Comparison of ENCODE assay signal across 22 cellular contexts in genomic region chr2:203427061-203427460, GRCh38.
A peak's percentile ranks its signal among the peaks of the same experiment; 100 is the strongest.
DNase-seq lines count a peak whose midpoint lies in the region; ATAC-seq and TF ChIP-seq lines count a peak whose summit lies in the region.
"Had no signal": no experiment of that assay in that cellular context is flagged by ENCODE, and none has a peak within 500 bp of the region (broad histone marks: within the 10 kb centered on the region; RNA-seq: fewer than 3 reads in every experiment).

No MANE protein-coding gene starts in this region.

- H3K4me1 ChIP-seq in mesenchymal stem cell (ENCODE audit: control insufficient read depth, insufficient read depth, low read depth, low read length) = no peaks in the 10 kb centered on the region
- H3K4me1 ChIP-seq: BE2C had no signal

- H2BK5ac ChIP-seq in mesenchymal stem cell (ENCODE audit: low read depth, low read length, poor library complexity, severe bottlenecking) = no peak overlapping the region

- H3K23ac ChIP-seq in mesenchymal stem cell (ENCODE audit: low read length in 2 of 2) = no peak overlapping the region

- H3K4me3 Mint-ChIP-seq in endothelial cell (ENCODE audit: unreplicated experiment) = peak overlapping the region; percentile 28
- no peak overlapping the region for H3K4me3 Mint-ChIP-seq in activated T-cell treated with anti-CD3 and anti-CD28 coated beads, Interleukin-2, amount 50 U/mL, for 24 hours
- H3K4me3 Mint-ChIP-seq: H9, T-helper 17 cell had no signal

- peaks cover 4% of the 10 kb centered on the region for H3K4me1 Mint-ChIP-seq in endothelial cell (ENCODE audit: unreplicated experiment)
- no peaks in the 10 kb centered on the region for H3K4me1 Mint-ChIP-seq in activated T-cell treated with anti-CD3 and anti-CD28 coated beads, Interleukin-2, amount 50 U/mL, for 24 hours (ENCODE audit: low read depth)
- H3K4me1 Mint-ChIP-seq: H9 had no signal

- H3K36me3 Mint-ChIP-seq in endothelial cell (ENCODE audit: low read depth, unreplicated experiment) = peaks cover 4% of the 10 kb centered on the region
- peaks cover 55% of the 10 kb centered on the region for H3K36me3 Mint-ChIP-seq in activated T-cell treated with anti-CD3 and anti-CD28 coated beads, Interleukin-2, amount 50 U/mL, for 24 hours (ENCODE audit: low read depth)

- 8% methylated on average over 2 of the region's 2 CpGs for WGBS in mesenchymal stem cell

- H3K4me3 ChIP-seq in mesenchymal stem cell (ENCODE audit: insufficient read depth in 1 of 2, low read depth in 1 of 2, low read length in 2 of 2) = no peak overlapping the region

- H3K27me3 ChIP-seq in mesenchymal stem cell (ENCODE audit: control insufficient read depth in 1 of 2, insufficient read depth in 1 of 2, low read length in 2 of 2) = no peaks in the 10 kb centered on the region
- H3K27me3 ChIP-seq: BE2C had no signal

- ATAC-seq in GM21737 (IDR thresholded peaks at IDR 0.05; ENCODE audit: unreplicated experiment) (no peak), HG03439 (IDR thresholded peaks at IDR 0.05; ENCODE audit: unreplicated experiment) (no peak)
- ATAC-seq: activated naive CD4-positive, alpha-beta T cell treated with anti-CD3 and anti-CD28 coated beads, Interleukin-2, amount 50 U/mL, for 72 hours; T-helper 17 cell had no signal

- H2BK15ac ChIP-seq in mesenchymal stem cell (ENCODE audit: low read depth, poor library complexity, severe bottlenecking) = no peak overlapping the region

- DNase-seq in COLO829 (ENCODE audit: low spot score) = peak; percentile 81
- peak; percentile 35 for DNase-seq in NCI-H460 (ENCODE audit: extremely low read depth, low read depth)
- DNase-seq in endothelial cell (ENCODE audit: low spot score) = no peak
- peak; percentile 80 for DNase-seq in mesenchymal stem cell
- no peak for DNase-seq in NAMALWA (ENCODE audit: low spot score)
- DNase-seq in activated T-cell treated with anti-CD3 and anti-CD28 coated beads, Interleukin-2, amount 50 U/mL, for 24 hours = no peak
- DNase-seq: activated CD4-positive, alpha-beta T cell treated with anti-CD3 and anti-CD28 coated beads for 1 hour; activated CD8-positive, alpha-beta memory T cell treated with anti-CD3 and anti-CD28 coated beads, Interleukin-2, amount 50 U/mL, for 48 hours; BE2C; caudate nucleus; DMS79 treated with DMSO at 0.1 percent for 48 hours; H9; head of caudate nucleus; KG1; kidney; NCI-H69; RPMI8226; stimulated activated naive CD4-positive, alpha-beta T cell treated with Interleukin-2 at 50 U/mL for 16 hours; T-helper 17 cell had no signal

- no peaks in the 10 kb centered on the region for H3K27me3 Mint-ChIP-seq in endothelial cell (ENCODE audit: unreplicated experiment)
- H3K27me3 Mint-ChIP-seq in activated T-cell treated with anti-CD3 and anti-CD28 coated beads, Interleukin-2, amount 50 U/mL, for 24 hours = no peaks in the 10 kb centered on the region
- H3K27me3 Mint-ChIP-seq: T-helper 17 cell had no signal

- H4K8ac ChIP-seq in mesenchymal stem cell (ENCODE audit: low read length) = no peak overlapping the region

- no peak overlapping the region for H2BK12ac ChIP-seq in mesenchymal stem cell (ENCODE audit: low read length in 2 of 2)

- H3K4me2 ChIP-seq in mesenchymal stem cell (ENCODE audit: low read length, poor library complexity, severe bottlenecking) = no peak overlapping the region

- no peak for TF ChIP-seq CTCF in endothelial cell (IDR thresholded peaks at IDR 0.05; ENCODE audit: unreplicated experiment)

- peak overlapping the region; percentile 21 for H3K9ac ChIP-seq in mesenchymal stem cell (ENCODE audit: low read length)

- no peaks in the 10 kb centered on the region for H3K9me3 ChIP-seq in mesenchymal stem cell (ENCODE audit: control insufficient read depth, low read length)
- H3K9me3 ChIP-seq: BE2C had no signal

- peaks cover 9 to 40% of the 10 kb centered on the region in 2 experiments for H3K36me3 ChIP-seq in mesenchymal stem cell (ENCODE audit: control insufficient read depth in 1 of 2, insufficient read depth in 2 of 2, low read depth in 1 of 2, low read length in 2 of 2)

- no peak overlapping the region for H2AFZ ChIP-seq in mesenchymal stem cell (ENCODE audit: low read depth, low read length)

- peaks cover 8% of the 10 kb centered on the region for H3K79me1 ChIP-seq in mesenchymal stem cell (replicated peaks; ENCODE audit: low read length, poor library complexity, severe bottlenecking)

- no peak overlapping the region for H4K91ac ChIP-seq in mesenchymal stem cell (ENCODE audit: low read length)

- peak overlapping the region; percentile 32 for H3K27ac Mint-ChIP-seq in endothelial cell (ENCODE audit: unreplicated experiment)
- H3K27ac Mint-ChIP-seq in activated T-cell treated with anti-CD3 and anti-CD28 coated beads, Interleukin-2, amount 50 U/mL, for 24 hours = no peak overlapping the region
- H3K27ac Mint-ChIP-seq: activated naive CD4-positive, alpha-beta T cell treated with anti-CD3 and anti-CD28 coated beads, Interleukin-2, amount 50 U/mL, for 72 hours; H9; T-helper 17 cell had no signal

- no peak overlapping the region for H3K27ac ChIP-seq in mesenchymal stem cell (ENCODE audit: low read length, poor library complexity, severe bottlenecking)

- no peak overlapping the region for H3K18ac ChIP-seq in mesenchymal stem cell (ENCODE audit: low read depth in 1 of 2, low read length in 2 of 2)

- no peak overlapping the region for H2BK120ac ChIP-seq in mesenchymal stem cell (ENCODE audit: low read depth, low read length)

- H3K9me3 Mint-ChIP-seq in endothelial cell (ENCODE audit: unreplicated experiment) = no peaks in the 10 kb centered on the region
- H3K9me3 Mint-ChIP-seq in activated T-cell treated with anti-CD3 and anti-CD28 coated beads, Interleukin-2, amount 50 U/mL, for 24 hours = no peaks in the 10 kb centered on the region
- H3K9me3 Mint-ChIP-seq: activated naive CD4-positive, alpha-beta T cell treated with anti-CD3 and anti-CD28 coated beads, Interleukin-2, amount 50 U/mL, for 72 hours; H9 had no signal

- no peak overlapping the region for H3K4ac ChIP-seq in mesenchymal stem cell (ENCODE audit: low read depth in 1 of 2, low read length in 2 of 2)

- no peak overlapping the region for H3K14ac ChIP-seq in mesenchymal stem cell (ENCODE audit: low read length in 2 of 2)

- no peak overlapping the region for H2AK5ac ChIP-seq in mesenchymal stem cell (ENCODE audit: low read length, severe bottlenecking)

Comparison
In these comparisons a context has a peak if more than half of its experiments do, and no peak if none do; other contexts are left out.
1. DNase-seq: peak in COLO829 (single experiment), NCI-H460 (single experiment) and mesenchymal stem cell (single experiment); none in endothelial cell (single experiment), NAMALWA (single experiment) and activated T-cell treated with anti-CD3 and anti-CD28 coated beads, Interleukin-2, amount 50 U/mL, for 24 hours (single experiment).